In genomic region chr7:101402081-101402779, GRCh38 we compare ENCODE assay signal across 12 cellular contexts. TPM values are rescaled to one million over a fixed set of nuclear protein-coding genes. Genes with fewer than 3 reads are reported as not detected.
A peak's percentile ranks its signal among the peaks of the same experiment; 100 is the strongest.
DNase-seq lines count a peak whose midpoint lies in the region; ATAC-seq lines count a peak whose summit lies in the region.
"Had no signal": no experiment of that assay in that cellular context is flagged by ENCODE, and none has a peak within 500 bp of the region (broad histone marks: within the 10 kb centered on the region; RNA-seq: fewer than 3 reads in every experiment).

No MANE protein-coding gene starts in this region.

- peak overlapping the region in 1 of 2 experiments; percentile 29 for H3K4me3 ChIP-seq in mesenchymal stem cell (ENCODE audit: insufficient read depth in 1 of 2, low read depth in 1 of 2, low read length in 2 of 2)
- H3K4me3 ChIP-seq: colonic mucosa, lung had no signal

- H3K4me2 ChIP-seq in mesenchymal stem cell (ENCODE audit: low read length, poor library complexity, severe bottlenecking) = peak overlapping the region; percentile 41

- no peak overlapping the region for H3K18ac ChIP-seq in mesenchymal stem cell (ENCODE audit: low read depth in 1 of 2, low read length in 2 of 2)

- H3K4me1 ChIP-seq in mesenchymal stem cell (ENCODE audit: control insufficient read depth, insufficient read depth, low read depth, low read length) = peaks cover 10% of the 10 kb centered on the region
- H3K4me1 ChIP-seq: colonic mucosa had no signal

- peak overlapping the region; percentile 41 for H3K27ac ChIP-seq in mesenchymal stem cell (ENCODE audit: low read length, poor library complexity, severe bottlenecking)
- H3K27ac ChIP-seq: colonic mucosa had no signal

- H4K91ac ChIP-seq in mesenchymal stem cell (ENCODE audit: low read length) = no peak overlapping the region

- no peak overlapping the region for H4K8ac ChIP-seq in mesenchymal stem cell (ENCODE audit: low read length)

- no peaks in the 10 kb centered on the region for H3K36me3 ChIP-seq in mesenchymal stem cell (ENCODE audit: control insufficient read depth in 1 of 2, insufficient read depth in 2 of 2, low read depth in 1 of 2, low read length in 2 of 2)
- H3K36me3 ChIP-seq: colonic mucosa had no signal

- WGBS in mesenchymal stem cell = 17% methylated on average over 8 of the region's 12 CpGs

- peaks cover 50 to 69% of the 10 kb centered on the region in 2 experiments for H3K27me3 ChIP-seq in mesenchymal stem cell (ENCODE audit: control insufficient read depth in 1 of 2, insufficient read depth in 1 of 2, low read length in 2 of 2)
- H3K27me3 ChIP-seq: colonic mucosa had no signal

- no peak overlapping the region for H2BK12ac ChIP-seq in mesenchymal stem cell (ENCODE audit: low read length in 2 of 2)

- peaks cover 8% of the 10 kb centered on the region for H3K9me3 ChIP-seq in mesenchymal stem cell (ENCODE audit: control insufficient read depth, low read length)
- H3K9me3 ChIP-seq: colonic mucosa had no signal

- no peak overlapping the region for H2BK5ac ChIP-seq in mesenchymal stem cell (ENCODE audit: low read depth, low read length, poor library complexity, severe bottlenecking)

- H2BK15ac ChIP-seq in mesenchymal stem cell (ENCODE audit: low read depth, poor library complexity, severe bottlenecking) = no peak overlapping the region

- H3K4ac ChIP-seq in mesenchymal stem cell (ENCODE audit: low read depth in 1 of 2, low read length in 2 of 2) = no peak overlapping the region

- H2AFZ ChIP-seq in mesenchymal stem cell (ENCODE audit: low read depth, low read length) = no peak overlapping the region

- H3K23ac ChIP-seq in mesenchymal stem cell (ENCODE audit: low read length in 2 of 2) = no peak overlapping the region

- no peak overlapping the region for H3K9ac ChIP-seq in mesenchymal stem cell (ENCODE audit: low read length)

- ATAC-seq in GM18511 (IDR thresholded peaks at IDR 0.05; ENCODE audit: unreplicated experiment) (no peak), HG03139 (IDR thresholded peaks at IDR 0.05; ENCODE audit: unreplicated experiment) (no peak)

- H2AK5ac ChIP-seq in mesenchymal stem cell (ENCODE audit: low read length, severe bottlenecking) = no peak overlapping the region

- no peaks in the 10 kb centered on the region for H3K79me1 ChIP-seq in mesenchymal stem cell (replicated peaks; ENCODE audit: low read length, poor library complexity, severe bottlenecking)

- DNase-seq in AG20443 (ENCODE audit: low spot score) (peak; percentile 87), LoVo (ENCODE audit: low spot score) (peak; percentile 84), cerebellum (ENCODE audit: low spot score) (peak; percentile 32), mesenchymal stem cell (no peak), occipital lobe (lab: John Stamatoyannopoulos, UW) (no peak)
- DNase-seq in activated CD4-positive, alpha-beta T cell treated with anti-CD3 and anti-CD28 coated beads for 48 hours = no peak
- DNase-seq: colonic mucosa, NCI-H1092 treated with DMSO at 0.1 percent for 48 hours, SIG-M5 had no signal

- H3K14ac ChIP-seq in mesenchymal stem cell (ENCODE audit: low read length in 2 of 2) = no peak overlapping the region

- H2BK120ac ChIP-seq in mesenchymal stem cell (ENCODE audit: low read depth, low read length) = no peak overlapping the region

RNA-seq across cellular contexts. Expression of gene COL26A1, which starts 39.6 kb away (rescaled TPM):
- total RNA-seq in cerebellum (16.3 TPM), occipital lobe (3.4 TPM)
- not detected for polyA plus RNA-seq in mesenchymal stem cell (2013, experiment 1 of 2)
- polyA plus RNA-seq in mesenchymal stem cell (2013, experiment 2 of 2) = not detected

Comparison
In these comparisons a context has a peak if more than half of its experiments do, and no peak if none do; other contexts are left out.
1. DNase-seq: peak in AG20443 (single experiment), LoVo (single experiment) and cerebellum (single experiment); none in mesenchymal stem cell (single experiment), activated CD4-positive, alpha-beta T cell treated with anti-CD3 and anti-CD28 coated beads for 48 hours (single experiment) and occipital lobe (single experiment).